ENCODE assay signal across 10 cellular contexts in the genomic region with DNA sequence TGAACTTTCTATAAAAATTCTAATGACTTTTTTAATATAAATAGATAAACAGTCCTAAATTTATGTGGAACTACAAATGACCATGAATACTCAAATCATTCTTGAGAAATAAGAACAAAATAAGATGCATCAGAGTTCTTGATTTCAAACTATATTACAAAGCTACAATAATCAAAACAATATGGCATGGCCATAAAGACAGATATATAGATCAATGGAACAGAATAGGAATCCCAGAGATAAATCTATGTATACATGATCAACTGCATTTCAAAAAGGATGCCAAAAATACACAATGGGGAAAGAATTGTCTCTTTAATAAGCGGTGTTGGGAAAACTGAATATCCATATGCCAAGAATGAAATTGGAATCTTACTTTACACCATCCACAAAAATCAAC.
"Had no signal": no experiment of that assay in that cellular context is flagged by ENCODE, and none has a peak within 500 bp of the region (broad histone marks: within the 10 kb centered on the region; RNA-seq: fewer than 3 reads in every experiment).

No MANE protein-coding gene starts in this region.

- DNase-seq: H9, HCEC 1CT, HFFc6, IMR-90, KG1 had no signal

- FAIRE-seq: H1, H54, HTR-8/SVneo, K562 had no signal

- H3K4me3 ChIP-seq: GM23338, K562 had no signal

- H3K4me2 ChIP-seq: GM23338 had no signal

- ATAC-seq: GM23338, K562 had no signal
